In the genomic region with DNA sequence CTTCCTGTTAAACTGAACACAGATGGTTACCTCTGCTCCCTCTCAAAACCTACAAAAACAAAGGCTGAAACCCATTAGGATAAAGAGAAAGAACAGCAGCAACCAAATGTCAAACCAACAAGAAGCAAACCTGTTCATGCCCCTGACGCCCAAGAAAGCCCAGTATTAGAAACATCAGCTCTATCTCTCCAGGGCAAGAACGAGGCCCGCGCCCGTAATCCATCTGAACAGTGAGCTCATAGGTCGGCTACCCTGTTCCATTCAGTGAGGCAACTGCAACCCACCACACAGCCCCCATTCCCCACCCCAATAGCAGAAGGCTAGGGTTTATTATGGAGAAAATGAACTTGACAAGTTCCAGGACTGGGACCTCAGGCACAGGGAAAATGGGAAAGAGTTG, we compare ENCODE assay signal across 17 cellular contexts. TPM values are rescaled to one million over a fixed set of nuclear protein-coding genes. Genes with fewer than 3 reads are reported as not detected.
A peak's percentile ranks its signal among the peaks of the same experiment; 100 is the strongest.
DNase-seq lines count a peak whose midpoint lies in the region; ATAC-seq and TF ChIP-seq lines count a peak whose summit lies in the region.
"Had no signal": no experiment of that assay in that cellular context is flagged by ENCODE, and none has a peak within 500 bp of the region (broad histone marks: within the 10 kb centered on the region; RNA-seq: fewer than 3 reads in every experiment).

No MANE protein-coding gene starts in this region.

- peak overlapping the region; percentile 87 for H3K27ac ChIP-seq in WERI-Rb-1
- peak overlapping the region; percentile 31 to 64 for H3K27ac ChIP-seq in left lung
- peak overlapping the region; percentile 31 for H3K27ac ChIP-seq in upper lobe of right lung
- H3K27ac ChIP-seq: A549, PC-9 had no signal

- DNase-seq in activated T-cell treated with anti-CD3 and anti-CD28 coated beads, Interleukin-2, amount 50 U/mL, for 24 hours: no peak
- no peak for DNase-seq in activated T-cell treated with anti-CD3 and anti-CD28 coated beads, Interleukin-2, amount 50 U/mL, for 48 hours
- DNase-seq in WERI-Rb-1 (peak; percentile 36), left lung (no peak), upper lobe of right lung (no peak), DMS114 treated with DMSO at 0.1 percent for 48 hours (lab: John Stamatoyannopoulos, UW; ENCODE audit: unreplicated experiment) (no peak)
- DNase-seq: Calu3, GOT3, MV-4-11, NCI-H1436, NCI-H2081 treated with DMSO at 0.1 percent for 48 hours, NCI-H226, PC-9 had no signal

- no peaks in the 10 kb centered on the region for H3K27me3 ChIP-seq in WERI-Rb-1 (ENCODE audit: insufficient read depth, low read depth, severe bottlenecking)
- H3K27me3 ChIP-seq in left lung: no peaks in the 10 kb centered on the region
- no peaks in the 10 kb centered on the region for H3K27me3 ChIP-seq in upper lobe of right lung

- H3K4me3 ChIP-seq in WERI-Rb-1 (ENCODE audit: low read depth, low read length) (no peak overlapping the region), left lung (no peak overlapping the region), upper lobe of right lung (no peak overlapping the region)
- H3K4me3 ChIP-seq: A549, PC-9 had no signal

- peak overlapping the region; percentile 40 for H3K27ac Mint-ChIP-seq in activated T-cell treated with anti-CD3 and anti-CD28 coated beads, Interleukin-2, amount 50 U/mL, for 24 hours

- no peaks in the 10 kb centered on the region for H3K27me3 Mint-ChIP-seq in activated T-cell treated with anti-CD3 and anti-CD28 coated beads, Interleukin-2, amount 50 U/mL, for 24 hours
- H3K27me3 Mint-ChIP-seq: CD4-positive, CD25-positive, alpha-beta regulatory T cell had no signal

- peaks cover 20% of the 10 kb centered on the region for H3K4me1 Mint-ChIP-seq in activated T-cell treated with anti-CD3 and anti-CD28 coated beads, Interleukin-2, amount 50 U/mL, for 24 hours (ENCODE audit: low read depth)

- H3K36me3 Mint-ChIP-seq in activated T-cell treated with anti-CD3 and anti-CD28 coated beads, Interleukin-2, amount 50 U/mL, for 24 hours (ENCODE audit: low read depth): peaks cover 92% of the 10 kb centered on the region

- H3K4me3 Mint-ChIP-seq in activated T-cell treated with anti-CD3 and anti-CD28 coated beads, Interleukin-2, amount 50 U/mL, for 24 hours: no peak overlapping the region

- H3K4me1 ChIP-seq in left lung (peaks cover 6 to 25% of the 10 kb centered on the region in 2 donors), upper lobe of right lung (peaks cover 11% of the 10 kb centered on the region)
- H3K4me1 ChIP-seq: A549 had no signal

- H3K36me3 ChIP-seq in WERI-Rb-1 (peaks cover 13% of the 10 kb centered on the region), left lung (peaks cover 0 to 86% of the 10 kb centered on the region in 2 donors), upper lobe of right lung (peaks cover 85% of the 10 kb centered on the region)

- no peak for TF ChIP-seq CTCF in WERI-Rb-1 (IDR thresholded peaks at IDR 0.05; ENCODE audit: low read depth, low read length)
- no peak for TF ChIP-seq CTCF in left lung (IDR thresholded peaks at IDR 0.05)
- TF ChIP-seq CTCF in upper lobe of right lung (IDR thresholded peaks at IDR 0.05): no peak

- intact Hi-C loops in left lung (cut with DNase I) (no loop called here), upper lobe of right lung (cut with DNase I) (no loop called here)

- H3K9me3 ChIP-seq in WERI-Rb-1 (ENCODE audit: severe bottlenecking) (no peaks in the 10 kb centered on the region), left lung (no peaks in the 10 kb centered on the region), upper lobe of right lung (no peaks in the 10 kb centered on the region)
- H3K9me3 ChIP-seq: A549 had no signal

- no peaks in the 10 kb centered on the region for H3K9me3 Mint-ChIP-seq in activated T-cell treated with anti-CD3 and anti-CD28 coated beads, Interleukin-2, amount 50 U/mL, for 24 hours
- H3K9me3 Mint-ChIP-seq: CD4-positive, CD25-positive, alpha-beta regulatory T cell had no signal

- ATAC-seq in left lung: no peak
- no peak for ATAC-seq in upper lobe of right lung
- no peak for ATAC-seq in HG03571 (IDR thresholded peaks at IDR 0.05; ENCODE audit: unreplicated experiment)
- no peak for ATAC-seq in HG02884 (IDR thresholded peaks at IDR 0.05; ENCODE audit: unreplicated experiment)
- ATAC-seq: A549 had no signal

RNA-seq across cellular contexts. Expression of gene LSG1, which starts 10.0 kb away (rescaled TPM):
- total RNA-seq in left lung (10 to 100 TPM; 18.2 to 27.8 TPM), upper lobe of right lung (36.8 TPM)

RNA-seq across cellular contexts. Expression of gene FAM43A, which starts 23.7 kb away (rescaled TPM):
- total RNA-seq in left lung (1 to 10 TPM; 6.4 to 8.8 TPM), upper lobe of right lung (25.7 TPM)

RNA-seq across cellular contexts. Expression of gene TMEM44, which starts 28.7 kb away (rescaled TPM):
- 10 to 100 TPM; 13.4 to 20.6 TPM for total RNA-seq in left lung
- 25.3 TPM for total RNA-seq in upper lobe of right lung

Comparison
In these comparisons a context has a peak if more than half of its experiments do, and no peak if none do; other contexts are left out.
1. H3K27ac ChIP-seq: peak in every context shown above with its lines; median percentile 87 in WERI-Rb-1; 48 in left lung; 31 in upper lobe of right lung.